In genomic region chr15:74937602-74938371, GRCh38 we compare ENCODE assay signal across 8 cellular contexts. TPM values are rescaled to one million over a fixed set of nuclear protein-coding genes. Genes with fewer than 3 reads are reported as not detected.
A peak's percentile ranks its signal among the peaks of the same experiment; 100 is the strongest.
DNase-seq lines count a peak whose midpoint lies in the region; ATAC-seq lines count a peak whose summit lies in the region.

Gene COX5A, minus strand, starts transcription at chr15:74938073. Its CDS starts 59 bp downstream, at chr15:74938014.

- peak within 1 kb of the TSS; percentile 96 for H3K9ac ChIP-seq in mesenchymal stem cell (ENCODE audit: low read length)

- peak within 1 kb of the TSS; percentile 93 to 96 for H3K4ac ChIP-seq in mesenchymal stem cell (ENCODE audit: low read depth in 1 of 2, low read length in 2 of 2)

- peak within 1 kb of the TSS in 1 of 2 experiments; percentile 94 for H2BK12ac ChIP-seq in mesenchymal stem cell (ENCODE audit: low read length in 2 of 2)

- peak within 1 kb of the TSS; percentile 99 for H3K4me3 ChIP-seq in effector memory CD4-positive, alpha-beta T cell (ENCODE audit: insufficient read depth, low read depth, low read length, poor library complexity, severe bottlenecking)
- peak within 1 kb of the TSS; percentile 100 for H3K4me3 ChIP-seq in mesenchymal stem cell (ENCODE audit: insufficient read depth in 1 of 2, low read depth in 1 of 2, low read length in 2 of 2)

- peak within 1 kb of the TSS; percentile 88 to 98 for H3K18ac ChIP-seq in mesenchymal stem cell (ENCODE audit: low read depth in 1 of 2, low read length in 2 of 2)

- H3K14ac ChIP-seq in mesenchymal stem cell (ENCODE audit: low read length in 2 of 2): peak within 1 kb of the TSS in 1 of 2 experiments; percentile 99

- H3K4me2 ChIP-seq in mesenchymal stem cell (ENCODE audit: low read length, poor library complexity, severe bottlenecking): peak within 1 kb of the TSS; percentile 81

- peak within 1 kb of the TSS in 1 of 2 experiments; percentile 98 for H3K23ac ChIP-seq in mesenchymal stem cell (ENCODE audit: low read length in 2 of 2)

- ATAC-seq in GM21367 (IDR thresholded peaks at IDR 0.05; ENCODE audit: unreplicated experiment): peak; percentile 77

- peak within 1 kb of the TSS; percentile 97 for H4K8ac ChIP-seq in mesenchymal stem cell (ENCODE audit: low read length)

- H3K36me3 ChIP-seq in effector memory CD4-positive, alpha-beta T cell (ENCODE audit: control insufficient read depth, insufficient read depth, low read length): no peaks in the 10 kb centered on the region
- peaks cover 0 to 6% of the 10 kb centered on the region in 2 experiments for H3K36me3 ChIP-seq in mesenchymal stem cell (ENCODE audit: control insufficient read depth in 1 of 2, insufficient read depth in 2 of 2, low read depth in 1 of 2, low read length in 2 of 2)

- H4K91ac ChIP-seq in mesenchymal stem cell (ENCODE audit: low read length): peak within 1 kb of the TSS; percentile 93

- peak within 1 kb of the TSS; percentile 80 for H3K27ac ChIP-seq in effector memory CD4-positive, alpha-beta T cell (ENCODE audit: insufficient read depth, low read length, poor library complexity, severe bottlenecking)
- peak within 1 kb of the TSS; percentile 3 for H3K27ac ChIP-seq in mesenchymal stem cell (ENCODE audit: low read length, poor library complexity, severe bottlenecking)

- H2AFZ ChIP-seq in mesenchymal stem cell (ENCODE audit: low read depth, low read length): peak within 1 kb of the TSS; percentile 98

- H2BK5ac ChIP-seq in mesenchymal stem cell (ENCODE audit: low read depth, low read length, poor library complexity, severe bottlenecking): peak within 1 kb of the TSS; percentile 71

- no peaks in the 10 kb centered on the region for H3K79me1 ChIP-seq in mesenchymal stem cell (replicated peaks; ENCODE audit: low read length, poor library complexity, severe bottlenecking)

- H3K27me3 ChIP-seq in effector memory CD4-positive, alpha-beta T cell (replicated peaks; ENCODE audit: control insufficient read depth, insufficient read depth, low read length, poor library complexity, severe bottlenecking): no peaks in the 10 kb centered on the region
- no peaks in the 10 kb centered on the region for H3K27me3 ChIP-seq in mesenchymal stem cell (ENCODE audit: control insufficient read depth in 1 of 2, insufficient read depth in 1 of 2, low read length in 2 of 2)

- no peak within 1 kb of the TSS for H2AK5ac ChIP-seq in mesenchymal stem cell (ENCODE audit: low read length, severe bottlenecking)

- H2BK15ac ChIP-seq in mesenchymal stem cell (ENCODE audit: low read depth, poor library complexity, severe bottlenecking): peak within 1 kb of the TSS; percentile 82

- H3K4me1 ChIP-seq in effector memory CD4-positive, alpha-beta T cell (ENCODE audit: control insufficient read depth, insufficient read depth, low read length, poor library complexity, severe bottlenecking): peaks cover 14% of the 10 kb centered on the region
- peaks cover 3% of the 10 kb centered on the region for H3K4me1 ChIP-seq in mesenchymal stem cell (ENCODE audit: control insufficient read depth, insufficient read depth, low read depth, low read length)

- DNase-seq in COLO829 (ENCODE audit: low spot score): peak; percentile 60
- DNase-seq in HT1080 (ENCODE audit: low read depth): peak; percentile 94
- peak; percentile 94 for DNase-seq in NOMO-1 treated with DMSO at 0.1 percent for 48 hours (lab: John Stamatoyannopoulos, UW; ENCODE audit: unreplicated experiment)
- peak; percentile 81 to 84 for DNase-seq in activated CD8-positive, alpha-beta memory T cell treated with anti-CD3 and anti-CD28 coated beads for 4 hours (ENCODE audit: low read depth in 2 of 2)
- peak; percentile 82 to 89 (median 86) for DNase-seq in effector memory CD4-positive, alpha-beta T cell
- peak; percentile 94 for DNase-seq in mesenchymal stem cell
- peak; percentile 77 for DNase-seq in stimulated activated CD8-positive, alpha-beta memory T cell treated with anti-CD3 and anti-CD28 coated beads, Interleukin-12 subunit alpha, Interleukin-12 subunit beta, amount 100 ng/mL, for 24 hours (ENCODE audit: extremely low read depth)

- H3K9me3 ChIP-seq in effector memory CD4-positive, alpha-beta T cell (ENCODE audit: control insufficient read depth, low read length): no peaks in the 10 kb centered on the region
- no peaks in the 10 kb centered on the region for H3K9me3 ChIP-seq in mesenchymal stem cell (ENCODE audit: control insufficient read depth, low read length)

- WGBS in mesenchymal stem cell: under 1% methylated on average over 68 of the region's 84 CpGs

- peak within 1 kb of the TSS; percentile 82 for H2BK120ac ChIP-seq in mesenchymal stem cell (ENCODE audit: low read depth, low read length)

RNA-seq across cellular contexts. Expression of gene COX5A, which starts in this region (rescaled TPM):
- 119 and 162 TPM in 2 replicates for total RNA-seq in HT1080 (2014; rRNA removed; shearing (Covaris generic))
- 283 and 334 TPM in 2 replicates for polyA plus RNA-seq in HT1080 (2015; cell fraction: cytosol; rRNA removed)
- polyA plus RNA-seq in HT1080 (2015; cell fraction: nucleus; rRNA removed): 105 and 116 TPM in 2 replicates
- polyA plus RNA-seq in mesenchymal stem cell (2013, experiment 1 of 2): 303 TPM
- polyA plus RNA-seq in mesenchymal stem cell (2013, experiment 2 of 2): 324 TPM

Comparison
In these comparisons a context has a peak if more than half of its experiments do, and no peak if none do; other contexts are left out.
1. Peak in every context shown above with its lines: DNase-seq, ATAC-seq, H3K4me3 ChIP-seq and H3K27ac ChIP-seq.